15 cellular contexts compared by ENCODE assay signal in the genomic region with DNA sequence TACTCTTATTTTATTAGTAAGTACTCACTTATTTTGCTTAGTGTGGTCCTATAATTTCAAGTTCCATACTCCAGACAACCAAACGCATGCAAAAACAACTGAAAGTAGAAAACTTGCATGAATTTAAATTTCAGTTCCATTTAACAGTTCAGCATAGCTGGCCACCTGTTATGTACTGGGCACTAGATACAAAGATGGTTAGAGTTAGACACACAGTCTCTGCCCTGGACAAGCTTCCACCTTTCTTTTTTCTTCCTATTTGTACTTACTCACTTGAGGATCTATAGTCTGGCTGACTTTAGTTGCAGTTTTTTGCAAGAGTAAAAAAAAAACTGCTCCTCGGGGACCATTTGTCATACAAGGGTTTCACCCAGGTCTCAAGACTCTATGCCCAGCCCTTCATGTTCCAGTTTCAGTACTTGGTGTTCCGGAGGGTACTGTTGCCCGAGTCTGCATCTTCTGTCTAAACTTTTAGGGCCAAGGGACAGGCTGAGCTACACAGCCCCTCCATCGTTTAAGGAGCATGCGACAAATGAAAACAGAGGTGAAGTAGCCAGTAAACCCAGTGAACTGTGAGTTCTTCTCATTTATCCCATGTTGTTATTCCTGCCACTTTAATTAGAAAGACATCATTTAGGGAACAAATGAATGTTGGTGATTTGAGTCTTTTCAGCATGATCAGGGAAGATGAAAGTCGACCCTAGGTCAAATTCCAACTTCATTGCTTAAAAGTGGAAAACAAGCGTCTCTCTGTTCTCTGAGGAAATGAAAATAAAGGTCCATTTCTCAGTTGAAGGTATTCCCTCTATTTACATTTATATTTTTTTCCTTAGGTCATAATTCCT.
"Had no signal": no experiment of that assay in that cellular context is flagged by ENCODE, and none has a peak within 500 bp of the region (broad histone marks: within the 10 kb centered on the region; RNA-seq: fewer than 3 reads in every experiment).

No MANE protein-coding gene starts in this region.

- H3K27ac ChIP-seq: coronary artery, foreskin keratinocyte, heart right ventricle, left ventricle myocardium inferior, stomach, thoracic aorta had no signal

- H3K4me1 ChIP-seq: foreskin keratinocyte had no signal

- H3K4me3 ChIP-seq: coronary artery, heart right ventricle, left ventricle myocardium inferior, thoracic aorta had no signal

- H3K36me3 ChIP-seq: heart right ventricle, left ventricle myocardium inferior, stomach, thoracic aorta had no signal

- DNase-seq: activated CD4-positive, alpha-beta T cell treated with anti-CD3 and anti-CD28 coated beads for 48 hours; activated CD8-positive, alpha-beta memory T cell treated with anti-CD3 and anti-CD28 coated beads for 24 hours; activated naive CD4-positive, alpha-beta T cell treated with anti-CD3 and anti-CD28 coated beads, Interleukin-2, amount 10 ng/mL, durations not matched to agents 7 days and 5 days; central memory CD4-positive, alpha-beta T cell; effector CD4-positive, alpha-beta T cell; foreskin keratinocyte; heart right ventricle; left ventricle myocardium inferior; mesendoderm; stimulated activated CD4-positive, alpha-beta T cell treated with anti-CD3 and anti-CD28 coated beads, Interleukin-4, amount 100 ng/mL, for 1 hour; stomach; T-helper 9 cell had no signal

- H3K9me3 ChIP-seq: heart right ventricle, left ventricle myocardium inferior, stomach, thoracic aorta had no signal

- ATAC-seq: activated T-helper 17 cell treated with anti-CD3 and anti-CD28 coated beads, Interleukin-2, amount 50 U/mL, for 72 hours; foreskin keratinocyte; heart right ventricle had no signal
